ENCODE assay signal across 1 cellular context in the genomic region with DNA sequence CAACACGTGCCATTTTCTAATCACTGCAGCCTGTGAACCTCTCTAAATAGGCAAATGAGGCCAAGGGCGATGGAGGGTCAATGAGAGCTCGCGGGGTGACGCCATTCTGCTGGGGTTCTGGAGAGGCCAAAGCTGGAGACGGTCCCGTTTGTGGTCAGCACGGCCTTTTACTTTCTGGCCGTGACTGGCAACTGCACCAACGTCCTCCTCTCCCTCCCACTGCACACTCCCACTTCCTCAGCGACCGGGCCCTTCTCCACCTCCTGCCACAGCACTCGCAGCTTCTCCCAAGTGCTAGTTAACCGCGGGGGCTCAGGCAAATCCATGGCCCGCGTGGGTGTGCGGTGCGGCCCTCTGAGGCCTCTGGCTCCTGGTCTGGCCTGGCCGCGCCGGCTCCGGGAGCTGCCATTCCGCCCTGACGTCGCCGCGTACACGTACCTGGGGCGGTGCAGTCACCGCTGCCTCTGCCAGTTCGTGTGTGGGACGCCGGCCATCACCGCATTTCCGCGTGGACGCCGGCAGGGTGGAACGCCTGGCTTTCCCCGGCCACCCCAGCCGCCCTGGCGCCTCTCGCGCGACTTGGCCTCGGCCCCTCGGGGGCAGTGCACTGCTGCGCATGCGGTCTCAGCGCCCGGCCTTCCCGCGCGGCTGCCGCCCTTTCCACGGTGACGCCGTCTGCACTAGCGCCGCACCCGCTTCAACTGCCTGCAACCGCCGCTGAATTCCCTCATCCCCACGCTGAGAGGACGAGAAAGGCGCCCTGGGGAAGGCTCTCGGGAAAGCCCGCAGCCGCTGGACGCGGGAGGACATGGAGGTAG.
TF ChIP-seq lines count a peak whose summit lies in the region.

No MANE protein-coding gene starts in this region.

TF ChIP-seq in K562, 482 proteins besides CTCF, POLR2A, EP300 and RAD21 (continued from another document and continues in another):
- TF ChIP-seq KAT2B (IDR thresholded peaks at IDR 0.05; ENCODE audit: low read depth, low read length) (no peak), BCOR (IDR thresholded peaks at IDR 0.05) (no peak), RNF2 (IDR thresholded peaks at IDR 0.05) (peak; percentile 21; the same call in 1 of the 2 replicates), POLR2G (IDR thresholded peaks at IDR 0.05; ENCODE audit: low read depth, low read length) (peak; percentile 57), NR1H2 (CRISPR knock-in tag; IDR thresholded peaks at IDR 0.05) (no peak), CBX1 (IDR thresholded peaks at IDR 0.05; ENCODE audit: low read depth) (no peak), MED1 (CRISPR knock-in tag; IDR thresholded peaks at IDR 0.05; ENCODE audit: borderline replicate concordance) (no peak), TGIF2 (CRISPR knock-in tag; IDR thresholded peaks at IDR 0.05) (peak; percentile 42; the same call in 1 of the 2 replicates), ZNF695 (CRISPR knock-in tag; IDR thresholded peaks at IDR 0.05) (no peak), CREB1 (IDR thresholded peaks at IDR 0.05) (0 out of 2 replicates have a peak, but pooled peaks have one; percentile 12), CREB1 (CRISPR knock-in tag; IDR thresholded peaks at IDR 0.05) (no peak), MAZ (CRISPR knock-in tag; conservative IDR thresholded peaks at IDR 0.05 in 1 of 2, IDR thresholded peaks at IDR 0.05 in 1 of 2) (peak in 1 of 2 experiments; percentile 56; a peak in 1 of 4 replicates), NFYB (IDR thresholded peaks at IDR 0.05; ENCODE audit: extremely low read depth, insufficient read length) (no peak), SAFB (IDR thresholded peaks at IDR 0.05; ENCODE audit: borderline replicate concordance, low read depth, low read length) (no peak), ZNF384 (IDR thresholded peaks at IDR 0.05; ENCODE audit: low read depth, low read length) (no peak)
- TF ChIP-seq, protein P1, sequence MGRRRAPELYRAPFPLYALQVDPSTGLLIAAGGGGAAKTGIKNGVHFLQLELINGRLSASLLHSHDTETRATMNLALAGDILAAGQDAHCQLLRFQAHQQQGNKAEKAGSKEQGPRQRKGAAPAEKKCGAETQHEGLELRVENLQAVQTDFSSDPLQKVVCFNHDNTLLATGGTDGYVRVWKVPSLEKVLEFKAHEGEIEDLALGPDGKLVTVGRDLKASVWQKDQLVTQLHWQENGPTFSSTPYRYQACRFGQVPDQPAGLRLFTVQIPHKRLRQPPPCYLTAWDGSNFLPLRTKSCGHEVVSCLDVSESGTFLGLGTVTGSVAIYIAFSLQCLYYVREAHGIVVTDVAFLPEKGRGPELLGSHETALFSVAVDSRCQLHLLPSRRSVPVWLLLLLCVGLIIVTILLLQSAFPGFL (CRISPR knock-in tag; IDR thresholded peaks at IDR 0.05), result no peak
- TF ChIP-seq, protein P2, sequence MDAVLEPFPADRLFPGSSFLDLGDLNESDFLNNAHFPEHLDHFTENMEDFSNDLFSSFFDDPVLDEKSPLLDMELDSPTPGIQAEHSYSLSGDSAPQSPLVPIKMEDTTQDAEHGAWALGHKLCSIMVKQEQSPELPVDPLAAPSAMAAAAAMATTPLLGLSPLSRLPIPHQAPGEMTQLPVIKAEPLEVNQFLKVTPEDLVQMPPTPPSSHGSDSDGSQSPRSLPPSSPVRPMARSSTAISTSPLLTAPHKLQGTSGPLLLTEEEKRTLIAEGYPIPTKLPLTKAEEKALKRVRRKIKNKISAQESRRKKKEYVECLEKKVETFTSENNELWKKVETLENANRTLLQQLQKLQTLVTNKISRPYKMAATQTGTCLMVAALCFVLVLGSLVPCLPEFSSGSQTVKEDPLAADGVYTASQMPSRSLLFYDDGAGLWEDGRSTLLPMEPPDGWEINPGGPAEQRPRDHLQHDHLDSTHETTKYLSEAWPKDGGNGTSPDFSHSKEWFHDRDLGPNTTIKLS (IDR thresholded peaks at IDR 0.05; ENCODE audit: borderline replicate concordance, low read depth), result peak; percentile 69; the same call in 1 of the 2 replicates
- TF ChIP-seq, protein P3, sequence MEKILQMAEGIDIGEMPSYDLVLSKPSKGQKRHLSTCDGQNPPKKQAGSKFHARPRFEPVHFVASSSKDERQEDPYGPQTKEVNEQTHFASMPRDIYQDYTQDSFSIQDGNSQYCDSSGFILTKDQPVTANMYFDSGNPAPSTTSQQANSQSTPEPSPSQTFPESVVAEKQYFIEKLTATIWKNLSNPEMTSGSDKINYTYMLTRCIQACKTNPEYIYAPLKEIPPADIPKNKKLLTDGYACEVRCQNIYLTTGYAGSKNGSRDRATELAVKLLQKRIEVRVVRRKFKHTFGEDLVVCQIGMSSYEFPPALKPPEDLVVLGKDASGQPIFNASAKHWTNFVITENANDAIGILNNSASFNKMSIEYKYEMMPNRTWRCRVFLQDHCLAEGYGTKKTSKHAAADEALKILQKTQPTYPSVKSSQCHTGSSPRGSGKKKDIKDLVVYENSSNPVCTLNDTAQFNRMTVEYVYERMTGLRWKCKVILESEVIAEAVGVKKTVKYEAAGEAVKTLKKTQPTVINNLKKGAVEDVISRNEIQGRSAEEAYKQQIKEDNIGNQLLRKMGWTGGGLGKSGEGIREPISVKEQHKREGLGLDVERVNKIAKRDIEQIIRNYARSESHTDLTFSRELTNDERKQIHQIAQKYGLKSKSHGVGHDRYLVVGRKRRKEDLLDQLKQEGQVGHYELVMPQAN (IDR thresholded peaks at IDR 0.05; ENCODE audit: borderline replicate concordance), result no peak
- TF ChIP-seq, protein P4, sequence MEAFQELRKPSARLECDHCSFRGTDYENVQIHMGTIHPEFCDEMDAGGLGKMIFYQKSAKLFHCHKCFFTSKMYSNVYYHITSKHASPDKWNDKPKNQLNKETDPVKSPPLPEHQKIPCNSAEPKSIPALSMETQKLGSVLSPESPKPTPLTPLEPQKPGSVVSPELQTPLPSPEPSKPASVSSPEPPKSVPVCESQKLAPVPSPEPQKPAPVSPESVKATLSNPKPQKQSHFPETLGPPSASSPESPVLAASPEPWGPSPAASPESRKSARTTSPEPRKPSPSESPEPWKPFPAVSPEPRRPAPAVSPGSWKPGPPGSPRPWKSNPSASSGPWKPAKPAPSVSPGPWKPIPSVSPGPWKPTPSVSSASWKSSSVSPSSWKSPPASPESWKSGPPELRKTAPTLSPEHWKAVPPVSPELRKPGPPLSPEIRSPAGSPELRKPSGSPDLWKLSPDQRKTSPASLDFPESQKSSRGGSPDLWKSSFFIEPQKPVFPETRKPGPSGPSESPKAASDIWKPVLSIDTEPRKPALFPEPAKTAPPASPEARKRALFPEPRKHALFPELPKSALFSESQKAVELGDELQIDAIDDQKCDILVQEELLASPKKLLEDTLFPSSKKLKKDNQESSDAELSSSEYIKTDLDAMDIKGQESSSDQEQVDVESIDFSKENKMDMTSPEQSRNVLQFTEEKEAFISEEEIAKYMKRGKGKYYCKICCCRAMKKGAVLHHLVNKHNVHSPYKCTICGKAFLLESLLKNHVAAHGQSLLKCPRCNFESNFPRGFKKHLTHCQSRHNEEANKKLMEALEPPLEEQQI (IDR thresholded peaks at IDR 0.05), result no peak
- TF ChIP-seq, protein P5, sequence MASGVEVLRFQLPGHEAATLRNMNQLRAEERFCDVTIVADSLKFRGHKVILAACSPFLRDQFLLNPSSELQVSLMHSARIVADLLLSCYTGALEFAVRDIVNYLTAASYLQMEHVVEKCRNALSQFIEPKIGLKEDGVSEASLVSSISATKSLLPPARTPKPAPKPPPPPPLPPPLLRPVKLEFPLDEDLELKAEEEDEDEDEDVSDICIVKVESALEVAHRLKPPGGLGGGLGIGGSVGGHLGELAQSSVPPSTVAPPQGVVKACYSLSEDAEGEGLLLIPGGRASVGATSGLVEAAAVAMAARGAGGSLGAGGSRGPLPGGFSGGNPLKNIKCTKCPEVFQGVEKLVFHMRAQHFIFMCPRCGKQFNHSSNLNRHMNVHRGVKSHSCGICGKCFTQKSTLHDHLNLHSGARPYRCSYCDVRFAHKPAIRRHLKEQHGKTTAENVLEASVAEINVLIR (CRISPR knock-in tag; IDR thresholded peaks at IDR 0.05), result no peak
- TF ChIP-seq, protein P6, sequence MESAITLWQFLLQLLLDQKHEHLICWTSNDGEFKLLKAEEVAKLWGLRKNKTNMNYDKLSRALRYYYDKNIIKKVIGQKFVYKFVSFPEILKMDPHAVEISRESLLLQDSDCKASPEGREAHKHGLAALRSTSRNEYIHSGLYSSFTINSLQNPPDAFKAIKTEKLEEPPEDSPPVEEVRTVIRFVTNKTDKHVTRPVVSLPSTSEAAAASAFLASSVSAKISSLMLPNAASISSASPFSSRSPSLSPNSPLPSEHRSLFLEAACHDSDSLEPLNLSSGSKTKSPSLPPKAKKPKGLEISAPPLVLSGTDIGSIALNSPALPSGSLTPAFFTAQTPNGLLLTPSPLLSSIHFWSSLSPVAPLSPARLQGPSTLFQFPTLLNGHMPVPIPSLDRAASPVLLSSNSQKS (CRISPR knock-in tag; IDR thresholded peaks at IDR 0.05), result no peak
- TF ChIP-seq, protein P7, sequence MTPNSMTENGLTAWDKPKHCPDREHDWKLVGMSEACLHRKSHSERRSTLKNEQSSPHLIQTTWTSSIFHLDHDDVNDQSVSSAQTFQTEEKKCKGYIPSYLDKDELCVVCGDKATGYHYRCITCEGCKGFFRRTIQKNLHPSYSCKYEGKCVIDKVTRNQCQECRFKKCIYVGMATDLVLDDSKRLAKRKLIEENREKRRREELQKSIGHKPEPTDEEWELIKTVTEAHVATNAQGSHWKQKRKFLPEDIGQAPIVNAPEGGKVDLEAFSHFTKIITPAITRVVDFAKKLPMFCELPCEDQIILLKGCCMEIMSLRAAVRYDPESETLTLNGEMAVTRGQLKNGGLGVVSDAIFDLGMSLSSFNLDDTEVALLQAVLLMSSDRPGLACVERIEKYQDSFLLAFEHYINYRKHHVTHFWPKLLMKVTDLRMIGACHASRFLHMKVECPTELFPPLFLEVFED (CRISPR knock-in tag; conservative IDR thresholded peaks at IDR 0.05), result no peak
- TF ChIP-seq, protein P8, sequence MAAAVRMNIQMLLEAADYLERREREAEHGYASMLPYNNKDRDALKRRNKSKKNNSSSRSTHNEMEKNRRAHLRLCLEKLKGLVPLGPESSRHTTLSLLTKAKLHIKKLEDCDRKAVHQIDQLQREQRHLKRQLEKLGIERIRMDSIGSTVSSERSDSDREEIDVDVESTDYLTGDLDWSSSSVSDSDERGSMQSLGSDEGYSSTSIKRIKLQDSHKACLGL (CRISPR knock-in tag; IDR thresholded peaks at IDR 0.05; ENCODE audit: borderline replicate concordance, poor library complexity, severe bottlenecking), result no peak
- TF ChIP-seq, protein P9, sequence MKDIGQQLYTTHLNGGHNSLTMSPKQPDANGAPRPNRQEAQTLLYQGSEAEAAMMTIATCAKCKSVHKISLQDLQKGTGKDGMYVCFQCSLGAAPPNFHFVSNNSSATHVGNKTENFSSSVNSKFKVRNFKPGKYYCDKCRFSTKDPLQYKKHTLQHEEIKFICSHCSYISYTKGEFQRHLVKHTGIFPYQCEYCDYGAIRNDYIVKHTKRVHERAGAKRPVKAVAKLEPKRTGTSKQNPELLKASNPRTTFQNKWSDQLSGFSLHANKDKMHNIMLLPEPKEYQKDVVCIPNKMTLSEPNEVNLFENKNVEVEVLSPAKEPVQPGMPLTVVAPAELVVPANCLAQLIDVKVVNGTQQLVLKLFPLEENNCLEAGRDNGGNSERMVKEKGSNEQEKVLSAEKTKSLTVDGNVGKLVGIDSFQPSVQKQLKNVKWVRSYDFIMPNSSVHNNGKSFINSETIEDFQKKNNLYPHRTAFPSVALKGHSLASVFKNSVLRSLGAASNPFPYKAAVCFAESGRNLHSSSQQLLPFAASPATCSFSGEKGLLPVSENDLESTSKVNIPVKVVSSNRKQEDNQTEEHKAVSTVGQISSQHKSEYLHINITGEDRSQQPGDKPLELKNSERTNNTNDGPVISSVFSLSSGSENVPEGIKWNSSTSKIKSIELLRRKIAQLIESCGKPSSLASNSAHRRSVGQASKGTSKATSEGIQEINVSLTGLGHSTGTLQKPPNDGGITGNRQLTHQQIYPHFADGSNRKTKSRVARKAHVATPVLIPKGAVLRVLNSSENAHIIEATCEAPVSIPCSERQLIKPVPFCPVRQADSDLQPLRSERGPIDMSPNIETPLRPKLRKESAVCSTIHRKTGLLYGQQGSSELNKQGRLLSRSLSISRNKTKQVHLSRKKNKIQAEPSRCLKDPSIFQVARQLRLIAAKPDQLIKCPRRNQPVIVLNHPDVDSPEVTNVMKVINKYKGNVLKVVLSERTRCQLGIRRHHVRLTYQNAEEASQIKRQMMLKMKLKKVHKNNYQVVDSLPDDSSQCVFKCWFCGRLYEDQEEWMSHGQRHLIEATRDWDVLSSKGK (CRISPR knock-in tag; IDR thresholded peaks at IDR 0.05), result no peak
- TF ChIP-seq, protein P10, sequence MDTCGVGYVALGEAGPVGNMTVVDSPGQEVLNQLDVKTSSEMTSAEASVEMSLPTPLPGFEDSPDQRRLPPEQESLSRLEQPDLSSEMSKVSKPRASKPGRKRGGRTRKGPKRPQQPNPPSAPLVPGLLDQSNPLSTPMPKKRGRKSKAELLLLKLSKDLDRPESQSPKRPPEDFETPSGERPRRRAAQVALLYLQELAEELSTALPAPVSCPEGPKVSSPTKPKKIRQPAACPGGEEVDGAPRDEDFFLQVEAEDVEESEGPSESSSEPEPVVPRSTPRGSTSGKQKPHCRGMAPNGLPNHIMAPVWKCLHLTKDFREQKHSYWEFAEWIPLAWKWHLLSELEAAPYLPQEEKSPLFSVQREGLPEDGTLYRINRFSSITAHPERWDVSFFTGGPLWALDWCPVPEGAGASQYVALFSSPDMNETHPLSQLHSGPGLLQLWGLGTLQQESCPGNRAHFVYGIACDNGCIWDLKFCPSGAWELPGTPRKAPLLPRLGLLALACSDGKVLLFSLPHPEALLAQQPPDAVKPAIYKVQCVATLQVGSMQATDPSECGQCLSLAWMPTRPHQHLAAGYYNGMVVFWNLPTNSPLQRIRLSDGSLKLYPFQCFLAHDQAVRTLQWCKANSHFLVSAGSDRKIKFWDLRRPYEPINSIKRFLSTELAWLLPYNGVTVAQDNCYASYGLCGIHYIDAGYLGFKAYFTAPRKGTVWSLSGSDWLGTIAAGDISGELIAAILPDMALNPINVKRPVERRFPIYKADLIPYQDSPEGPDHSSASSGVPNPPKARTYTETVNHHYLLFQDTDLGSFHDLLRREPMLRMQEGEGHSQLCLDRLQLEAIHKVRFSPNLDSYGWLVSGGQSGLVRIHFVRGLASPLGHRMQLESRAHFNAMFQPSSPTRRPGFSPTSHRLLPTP (IDR thresholded peaks at IDR 0.05; ENCODE audit: borderline replicate concordance, extremely low read depth, insufficient read length), result no peak
- TF ChIP-seq, protein P11, sequence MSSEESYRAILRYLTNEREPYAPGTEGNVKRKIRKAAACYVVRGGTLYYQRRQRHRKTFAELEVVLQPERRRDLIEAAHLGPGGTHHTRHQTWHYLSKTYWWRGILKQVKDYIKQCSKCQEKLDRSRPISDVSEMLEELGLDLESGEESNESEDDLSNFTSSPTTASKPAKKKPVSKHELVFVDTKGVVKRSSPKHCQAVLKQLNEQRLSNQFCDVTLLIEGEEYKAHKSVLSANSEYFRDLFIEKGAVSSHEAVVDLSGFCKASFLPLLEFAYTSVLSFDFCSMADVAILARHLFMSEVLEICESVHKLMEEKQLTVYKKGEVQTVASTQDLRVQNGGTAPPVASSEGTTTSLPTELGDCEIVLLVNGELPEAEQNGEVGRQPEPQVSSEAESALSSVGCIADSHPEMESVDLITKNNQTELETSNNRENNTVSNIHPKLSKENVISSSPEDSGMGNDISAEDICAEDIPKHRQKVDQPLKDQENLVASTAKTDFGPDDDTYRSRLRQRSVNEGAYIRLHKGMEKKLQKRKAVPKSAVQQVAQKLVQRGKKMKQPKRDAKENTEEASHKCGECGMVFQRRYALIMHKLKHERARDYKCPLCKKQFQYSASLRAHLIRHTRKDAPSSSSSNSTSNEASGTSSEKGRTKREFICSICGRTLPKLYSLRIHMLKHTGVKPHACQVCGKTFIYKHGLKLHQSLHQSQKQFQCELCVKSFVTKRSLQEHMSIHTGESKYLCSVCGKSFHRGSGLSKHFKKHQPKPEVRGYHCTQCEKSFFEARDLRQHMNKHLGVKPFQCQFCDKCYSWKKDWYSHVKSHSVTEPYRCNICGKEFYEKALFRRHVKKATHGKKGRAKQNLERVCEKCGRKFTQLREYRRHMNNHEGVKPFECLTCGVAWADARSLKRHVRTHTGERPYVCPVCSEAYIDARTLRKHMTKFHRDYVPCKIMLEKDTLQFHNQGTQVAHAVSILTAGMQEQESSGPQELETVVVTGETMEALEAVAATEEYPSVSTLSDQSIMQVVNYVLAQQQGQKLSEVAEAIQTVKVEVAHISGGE (CRISPR knock-in tag; IDR thresholded peaks at IDR 0.05), result no peak
